ENCODE assay signal across 15 cellular contexts in the genomic region with DNA sequence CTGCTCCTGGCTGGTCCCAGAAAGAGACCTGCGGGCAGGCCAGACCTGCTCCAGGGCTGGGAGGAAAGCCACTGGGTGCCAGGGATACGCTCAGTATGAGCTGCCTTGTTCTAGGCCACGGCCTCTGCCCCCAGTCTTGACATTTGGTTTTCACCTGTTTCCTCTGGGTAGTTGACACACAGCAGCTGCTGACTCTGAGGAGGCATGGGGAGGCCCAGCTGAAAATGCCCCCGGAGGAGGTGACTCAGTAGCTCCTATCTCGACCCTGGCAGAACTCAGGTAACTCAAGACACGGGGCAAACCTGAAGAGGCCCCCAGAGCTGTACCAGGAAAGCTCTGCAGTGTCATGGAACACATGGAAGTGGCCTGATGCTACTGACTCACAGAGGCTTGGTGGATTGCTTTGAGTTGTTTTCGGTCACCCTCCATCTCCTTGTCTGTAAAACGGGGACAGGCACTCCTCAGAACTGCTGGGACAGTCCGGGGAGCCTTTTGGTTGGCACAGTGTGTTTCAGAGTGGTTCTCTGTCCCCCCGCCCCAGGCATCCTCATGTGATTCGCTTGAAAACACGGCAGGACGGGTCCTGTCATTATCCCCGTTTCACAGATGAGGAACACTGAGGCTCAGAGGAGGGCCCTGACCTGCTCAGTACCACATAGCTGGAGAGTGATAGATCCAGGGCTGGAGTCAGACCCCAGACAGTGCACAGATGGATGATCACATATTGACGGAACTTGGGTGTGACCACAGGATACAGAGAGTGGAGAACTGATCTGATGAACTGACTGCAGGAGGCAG. TPM values are rescaled to one million over a fixed set of nuclear protein-coding genes. Genes with fewer than 3 reads are reported as not detected.
DNase-seq lines count a peak whose midpoint lies in the region; ATAC-seq lines count a peak whose summit lies in the region.
"Had no signal": no experiment of that assay in that cellular context is flagged by ENCODE, and none has a peak within 500 bp of the region (broad histone marks: within the 10 kb centered on the region; RNA-seq: fewer than 3 reads in every experiment).

No MANE protein-coding gene starts in this region.

- no peak for ATAC-seq in GM19351 (IDR thresholded peaks at IDR 0.05; ENCODE audit: unreplicated experiment)
- ATAC-seq: heart left ventricle had no signal

- H3K4me1 Mint-ChIP-seq in activated T-helper 1 cell treated with anti-CD3 and anti-CD28 coated beads, Interleukin-12 subunit alpha, Interleukin-12 subunit beta, Interleukin-2, Interleukin-4 antibody, amounts not matched to agents 30 ng/mL and 10 ng/mL and 1 ng/mL, durations not matched to agents 14 hours and 24 hours and 36 hours (ENCODE audit: low read depth) = peaks cover 41% of the 10 kb centered on the region

- H3K27ac Mint-ChIP-seq in activated T-helper 1 cell treated with anti-CD3 and anti-CD28 coated beads, Interleukin-12 subunit alpha, Interleukin-12 subunit beta, Interleukin-2, Interleukin-4 antibody, amounts not matched to agents 30 ng/mL and 10 ng/mL and 1 ng/mL, durations not matched to agents 14 hours and 24 hours and 36 hours = peak overlapping the region; percentile 81

- peaks cover 1% of the 10 kb centered on the region for H3K27me3 Mint-ChIP-seq in activated T-helper 1 cell treated with anti-CD3 and anti-CD28 coated beads, Interleukin-12 subunit alpha, Interleukin-12 subunit beta, Interleukin-2, Interleukin-4 antibody, amounts not matched to agents 30 ng/mL and 10 ng/mL and 1 ng/mL, durations not matched to agents 14 hours and 24 hours and 36 hours (ENCODE audit: insufficient read depth)

- no peaks in the 10 kb centered on the region for H3K9me3 Mint-ChIP-seq in activated T-helper 1 cell treated with anti-CD3 and anti-CD28 coated beads, Interleukin-12 subunit alpha, Interleukin-12 subunit beta, Interleukin-2, Interleukin-4 antibody, amounts not matched to agents 30 ng/mL and 10 ng/mL and 1 ng/mL, durations not matched to agents 14 hours and 24 hours and 36 hours

- DNase-seq in stimulated activated CD4-positive, alpha-beta T cell treated with anti-CD3 and anti-CD28 coated beads, Interleukin-12 subunit alpha, Interleukin-12 subunit beta, amount 100 ng/mL, for 4 hours = peak; percentile 25
- DNase-seq in stimulated activated CD4-positive, alpha-beta T cell treated with anti-CD3 and anti-CD28 coated beads, Interleukin-2, amount 100 ng/mL, for 48 hours = no peak
- no peak for DNase-seq in activated T-helper 1 cell treated with anti-CD3 and anti-CD28 coated beads, Interleukin-12 subunit alpha, Interleukin-12 subunit beta, Interleukin-2, Interleukin-4 antibody, amounts not matched to agents 30 ng/mL and 10 ng/mL and 1 ng/mL, durations not matched to agents 14 hours and 24 hours and 36 hours (ENCODE audit: low spot score)
- peak; percentile 74 for DNase-seq in myocyte (ENCODE audit: low read depth)
- peak; percentile 18 for DNase-seq in ureter (ENCODE audit: low spot score)
- no peak for DNase-seq in iPS-NIHi11 (ENCODE audit: low spot score)
- DNase-seq in GM19240 (ENCODE audit: insufficient read length, low spot score) = no peak
- DNase-seq: C1 segment of cervical spinal cord, GF-D8, GM23248, NCI-H2029, PC-9 had no signal

- H3K4me3 Mint-ChIP-seq in activated T-helper 1 cell treated with anti-CD3 and anti-CD28 coated beads, Interleukin-12 subunit alpha, Interleukin-12 subunit beta, Interleukin-2, Interleukin-4 antibody, amounts not matched to agents 30 ng/mL and 10 ng/mL and 1 ng/mL, durations not matched to agents 14 hours and 24 hours and 36 hours = no peak overlapping the region

- H3K36me3 Mint-ChIP-seq in activated T-helper 1 cell treated with anti-CD3 and anti-CD28 coated beads, Interleukin-12 subunit alpha, Interleukin-12 subunit beta, Interleukin-2, Interleukin-4 antibody, amounts not matched to agents 30 ng/mL and 10 ng/mL and 1 ng/mL, durations not matched to agents 14 hours and 24 hours and 36 hours (ENCODE audit: low read depth) = peaks cover 2% of the 10 kb centered on the region

- intact Hi-C loops in activated T-helper 1 cell treated with anti-CD3 and anti-CD28 coated beads, Interleukin-12 subunit alpha, Interleukin-12 subunit beta, Interleukin-2, Interleukin-4 antibody, amounts not matched to agents 30 ng/mL and 10 ng/mL and 1 ng/mL, durations not matched to agents 14 hours and 24 hours and 36 hours (cut with micrococcal nuclease) = loop anchor here (5.0 kb wide), 1 partner anchor 1002 kb away; no protein-coding TSS in a partner anchor

RNA-seq across cellular contexts. Expression of gene ADGRG1, which starts 13.7 kb away (rescaled TPM):
- total RNA-seq in activated T-helper 1 cell treated with anti-CD3 and anti-CD28 coated beads, Interleukin-12 subunit alpha, Interleukin-12 subunit beta, Interleukin-2, Interleukin-4 antibody, amounts not matched to agents 30 ng/mL and 10 ng/mL and 1 ng/mL, durations not matched to agents 14 hours and 24 hours and 36 hours = 6.4 and 7.7 TPM in 2 replicates
- 38.8 and 173 TPM in 2 replicates for total RNA-seq in myocyte
- polyA plus RNA-seq in myocyte (2012) = 43.9 TPM
- 201 TPM for total RNA-seq in ureter

RNA-seq across cellular contexts. Expression of gene ADGRG3, which starts 53.4 kb away (rescaled TPM):
- total RNA-seq in activated T-helper 1 cell treated with anti-CD3 and anti-CD28 coated beads, Interleukin-12 subunit alpha, Interleukin-12 subunit beta, Interleukin-2, Interleukin-4 antibody, amounts not matched to agents 30 ng/mL and 10 ng/mL and 1 ng/mL, durations not matched to agents 14 hours and 24 hours and 36 hours = not detected in 2 replicates
- total RNA-seq in myocyte (0.31 TPM in 1 of 2 replicates, not detected in the other), ureter (2.2 TPM)
- polyA plus RNA-seq in myocyte (2012) = 0.05 TPM
- total RNA-seq: astrocyte, GM23248, PC-9 had no signal
- polyA plus RNA-seq: GM23248 had no signal

Comparison
In these comparisons a context has a peak if more than half of its experiments do, and no peak if none do; other contexts are left out.
1. DNase-seq: peak in stimulated activated CD4-positive, alpha-beta T cell treated with anti-CD3 and anti-CD28 coated beads, Interleukin-12 subunit alpha, Interleukin-12 subunit beta, amount 100 ng/mL, for 4 hours (single experiment), myocyte (single experiment) and ureter (single experiment); none in stimulated activated CD4-positive, alpha-beta T cell treated with anti-CD3 and anti-CD28 coated beads, Interleukin-2, amount 100 ng/mL, for 48 hours (0 of 2), activated T-helper 1 cell treated with anti-CD3 and anti-CD28 coated beads, Interleukin-12 subunit alpha, Interleukin-12 subunit beta, Interleukin-2, Interleukin-4 antibody, amounts not matched to agents 30 ng/mL and 10 ng/mL and 1 ng/mL, durations not matched to agents 14 hours and 24 hours and 36 hours (single experiment), iPS-NIHi11 (single experiment) and GM19240 (single experiment).